30 cellular contexts compared by ENCODE assay signal in the genomic region with DNA sequence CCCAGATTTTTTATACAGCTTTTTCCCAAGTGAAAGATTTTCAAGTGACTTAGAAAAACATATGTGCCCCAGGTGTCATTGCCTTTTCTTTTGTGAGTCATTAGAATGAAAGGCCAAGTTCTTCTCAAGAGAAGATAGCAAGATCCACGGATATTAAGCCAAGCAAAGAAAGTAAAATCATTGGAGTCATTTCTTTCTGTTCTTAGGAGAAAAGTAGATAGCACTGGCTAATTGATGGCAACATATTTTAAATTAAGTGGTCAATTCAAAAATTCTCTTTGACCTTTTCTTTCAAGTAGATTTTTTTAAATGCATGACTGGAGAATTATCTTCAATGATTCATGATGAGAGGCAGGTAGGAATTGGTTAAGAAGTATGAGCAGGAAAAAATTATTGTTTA.
"Had no signal": no experiment of that assay in that cellular context is flagged by ENCODE, and none has a peak within 500 bp of the region (broad histone marks: within the 10 kb centered on the region; RNA-seq: fewer than 3 reads in every experiment).

No MANE protein-coding gene starts in this region.

- H2AFZ ChIP-seq: hepatocyte had no signal

- H3K27ac ChIP-seq: epithelial cell of prostate, esophagus squamous epithelium, gastroesophageal sphincter, hepatocyte, skin epidermis, thoracic aorta had no signal

- H3K4me1 Mint-ChIP-seq: activated B cell treated with CpG ODN at 0.5 μM for 24 hours; nephron; stimulated activated effector memory CD8-positive, alpha-beta T cell treated with anti-CD3 and anti-CD28 coated beads, Interleukin-12 subunit alpha, Interleukin-12 subunit beta, amount 100 ng/mL, for 72 hours; T-cell had no signal

- H3K27me3 ChIP-seq: esophagus squamous epithelium, gastroesophageal sphincter, hepatocyte had no signal

- H3K27ac Mint-ChIP-seq: activated B cell treated with CpG ODN at 0.5 μM for 24 hours; activated CD8-positive, alpha-beta T cell treated with anti-CD3 and anti-CD28 coated beads for 36 hours; activated naive CD4-positive, alpha-beta T cell treated with anti-CD3 and anti-CD28 coated beads, Interleukin-2, amount 50 U/mL, for 72 hours; activated T-helper 2 cell treated with anti-CD3 and anti-CD28 coated beads, Interferon-gamma antibody, Interleukin-2, Interleukin-4, amounts not matched to agents 10 μg/mL and 5 μg/mL and 100 μg/mL, durations not matched to agents 14 hours and 24 hours and 36 hours; brain; nephron; progenitor cell of endocrine pancreas; stimulated activated effector memory CD8-positive, alpha-beta T cell treated with anti-CD3 and anti-CD28 coated beads, Interleukin-12 subunit alpha, Interleukin-12 subunit beta, amount 100 ng/mL, for 72 hours; stimulated activated naive CD8-positive, alpha-beta T cell treated with anti-CD3 and anti-CD28 coated beads, Interleukin-15, Interleukin-2, amounts not matched to agents 100 ng/mL and 50 ng/mL, for 24 hours; T-cell had no signal

- H3K4me2 ChIP-seq: hepatocyte had no signal

- FAIRE-seq: urothelium cell line had no signal

- H3K36me3 ChIP-seq: esophagus squamous epithelium, gastroesophageal sphincter, thoracic aorta had no signal

- H3K9me3 Mint-ChIP-seq: activated B cell treated with CpG ODN at 0.5 μM for 24 hours; activated CD8-positive, alpha-beta T cell treated with anti-CD3 and anti-CD28 coated beads for 36 hours; activated naive CD4-positive, alpha-beta T cell treated with anti-CD3 and anti-CD28 coated beads, Interleukin-2, amount 50 U/mL, for 72 hours; activated T-helper 2 cell treated with anti-CD3 and anti-CD28 coated beads, Interferon-gamma antibody, Interleukin-2, Interleukin-4, amounts not matched to agents 10 μg/mL and 5 μg/mL and 100 μg/mL, durations not matched to agents 14 hours and 24 hours and 36 hours; brain; nephron; stimulated activated effector memory CD8-positive, alpha-beta T cell treated with anti-CD3 and anti-CD28 coated beads, Interleukin-12 subunit alpha, Interleukin-12 subunit beta, amount 100 ng/mL, for 72 hours; stimulated activated naive CD8-positive, alpha-beta T cell treated with anti-CD3 and anti-CD28 coated beads, Interleukin-15, Interleukin-2, amounts not matched to agents 100 ng/mL and 50 ng/mL, for 24 hours; T-cell had no signal

- H3K4me1 ChIP-seq: esophagus squamous epithelium, gastroesophageal sphincter had no signal

- H3K27me3 Mint-ChIP-seq: activated B cell treated with CpG ODN at 0.5 μM for 24 hours; activated CD8-positive, alpha-beta T cell treated with anti-CD3 and anti-CD28 coated beads for 36 hours; brain; progenitor cell of endocrine pancreas; stimulated activated naive CD8-positive, alpha-beta T cell treated with anti-CD3 and anti-CD28 coated beads, Interleukin-15, Interleukin-2, amounts not matched to agents 100 ng/mL and 50 ng/mL, for 24 hours; T-cell had no signal

- H3K79me2 ChIP-seq: hepatocyte had no signal

- H3K36me3 Mint-ChIP-seq: activated naive CD4-positive, alpha-beta T cell treated with anti-CD3 and anti-CD28 coated beads, Interleukin-2, amount 50 U/mL, for 72 hours; brain; stimulated activated effector memory CD8-positive, alpha-beta T cell treated with anti-CD3 and anti-CD28 coated beads, Interleukin-12 subunit alpha, Interleukin-12 subunit beta, amount 100 ng/mL, for 72 hours; T-cell had no signal

- H3K4me3 ChIP-seq: esophagus squamous epithelium, gastroesophageal sphincter, hepatocyte, skin epidermis, thoracic aorta had no signal

- H3K4me3 Mint-ChIP-seq: activated B cell treated with CpG ODN at 0.5 μM for 24 hours; activated CD8-positive, alpha-beta T cell treated with anti-CD3 and anti-CD28 coated beads for 36 hours; brain; nephron; stimulated activated effector memory CD8-positive, alpha-beta T cell treated with anti-CD3 and anti-CD28 coated beads, Interleukin-12 subunit alpha, Interleukin-12 subunit beta, amount 100 ng/mL, for 72 hours; stimulated activated naive CD8-positive, alpha-beta T cell treated with anti-CD3 and anti-CD28 coated beads, Interleukin-15, Interleukin-2, amounts not matched to agents 100 ng/mL and 50 ng/mL, for 24 hours; T-cell had no signal

- H3K9me3 ChIP-seq: esophagus squamous epithelium, gastroesophageal sphincter, thoracic aorta had no signal

- ATAC-seq: activated CD8-positive, alpha-beta T cell treated with anti-CD3 and anti-CD28 coated beads for 36 hours; activated naive CD4-positive, alpha-beta T cell treated with anti-CD3 and anti-CD28 coated beads, Interleukin-2, amount 50 U/mL, for 72 hours; gastroesophageal sphincter; left cardiac atrium; left ventricle myocardium superior; sciatic nerve; stimulated activated effector memory CD8-positive, alpha-beta T cell treated with anti-CD3 and anti-CD28 coated beads, Interleukin-12 subunit alpha, Interleukin-12 subunit beta, amount 100 ng/mL, for 72 hours; T-cell had no signal

- DNase-seq: activated B cell treated with CpG ODN at 0.5 μM for 24 hours; activated CD4-positive, alpha-beta T cell treated with anti-CD3 and anti-CD28 coated beads, Interleukin-2, amount 50 U/mL, for 1 hour; activated CD8-positive, alpha-beta T cell treated with anti-CD3 and anti-CD28 coated beads for 36 hours; activated naive CD4-positive, alpha-beta T cell; activated T-cell treated with anti-CD3 and anti-CD28 coated beads, Interleukin-2, amount 50 U/mL, for 48 hours; anterior cingulate cortex; caudate nucleus; esophagus squamous epithelium; islet precursor cell; left cardiac atrium; left ventricle myocardium superior; retina; stimulated activated CD4-positive, alpha-beta T cell treated with anti-CD3 and anti-CD28 coated beads, Interleukin-12 subunit alpha, Interleukin-12 subunit beta, amount 100 ng/mL, for 4 hours; stimulated activated CD4-positive, alpha-beta T cell treated with anti-CD3 and anti-CD28 coated beads, Interleukin-4, amount 100 ng/mL, for 24 hours; T-cell; trophoblast cell had no signal
